In the genomic region with DNA sequence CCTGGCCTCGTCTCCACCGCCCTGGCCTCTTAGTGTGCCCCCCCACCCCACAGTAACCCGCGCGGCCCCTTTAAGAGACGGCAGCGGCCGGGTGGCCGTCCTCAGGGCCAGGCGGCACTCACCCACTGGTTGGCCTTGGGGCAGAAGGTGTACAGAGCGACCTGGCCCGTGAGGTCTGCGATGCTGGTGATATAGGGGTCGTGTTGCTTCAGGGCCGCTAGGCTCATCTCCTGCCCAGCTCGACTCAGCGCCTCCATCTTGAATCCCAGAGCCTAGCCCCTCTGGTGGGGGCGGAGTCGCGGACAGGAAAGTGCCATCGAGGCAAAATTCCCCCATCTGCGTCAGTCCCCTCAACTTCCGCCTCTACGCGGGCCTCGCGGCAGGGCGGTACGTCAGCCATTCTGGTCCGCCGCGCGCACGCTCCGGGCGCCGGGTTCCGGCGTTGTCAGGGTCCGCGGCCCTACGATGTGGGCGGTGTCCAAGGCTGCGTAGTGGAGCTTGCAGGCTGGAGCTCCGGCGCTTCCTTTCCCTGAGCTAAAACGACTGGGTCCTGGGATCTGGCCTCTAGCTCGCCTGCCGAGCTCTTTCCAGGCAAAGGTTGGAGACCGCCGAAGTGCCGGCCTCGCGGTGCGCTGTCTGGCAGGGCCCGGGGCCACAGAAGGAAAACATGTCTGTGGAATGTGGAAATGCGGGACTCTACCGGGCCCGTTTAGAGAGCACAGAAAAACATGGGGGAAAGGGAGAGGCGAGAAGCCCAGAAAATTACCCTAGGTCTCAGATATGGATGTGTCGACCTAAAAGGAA, we compare ENCODE assay signal across 8 cellular contexts. TPM values are rescaled to one million over a fixed set of nuclear protein-coding genes. Genes with fewer than 3 reads are reported as not detected.
A peak's percentile ranks its signal among the peaks of the same experiment; 100 is the strongest.
DNase-seq lines count a peak whose midpoint lies in the region; ATAC-seq and TF ChIP-seq lines count a peak whose summit lies in the region.

A gene (minus strand): TSS at position 283 of the 804 bp plus-strand sequence. CDS start 26 bp downstream, at position 257.

- peaks cover 7% of the 10 kb centered on the region; the same call in 1 of the 2 replicates for H4K20me1 ChIP-seq in PC-9 (ENCODE audit: insufficient read depth)

- H3K9me3 Mint-ChIP-seq in IgD-negative memory B cell = no peaks in the 10 kb centered on the region

- no TSS peak for BruUV-seq in PC-9 (replicated peaks; lab: Mats Ljungman, UMichigan)

- H3K27ac ChIP-seq in PC-9 = peak within 1 kb of the TSS; percentile 74

- peak within 1 kb of the TSS; percentile 97 to 98 (median 98) for H3K27ac Mint-ChIP-seq in IgD-negative memory B cell

- H2AFZ ChIP-seq in PC-9 = peak within 1 kb of the TSS; percentile 91

- H3F3A ChIP-seq in PC-9 (ENCODE audit: insufficient read depth, low read depth) = peaks cover 9% of the 10 kb centered on the region; the same call in 1 of the 2 replicates

- peak within 1 kb of the TSS; percentile 83 for H3K4me3 ChIP-seq in PC-9
- peak within 1 kb of the TSS; percentile 90 for H3K4me3 ChIP-seq in mucosa of stomach (ENCODE audit: low read length)

- no peaks in the 10 kb centered on the region for H3K36me3 ChIP-seq in PC-9 (ENCODE audit: low read depth)
- no peaks in the 10 kb centered on the region for H3K36me3 ChIP-seq in mucosa of stomach (ENCODE audit: control insufficient read depth, insufficient read depth, low read length)

- H3K4me1 Mint-ChIP-seq in IgD-negative memory B cell = peaks cover 16 to 32% (median 26%) of the 10 kb centered on the region in 3 donors

- intact Hi-C loops in PC-9 (cut with micrococcal nuclease; ENCODE audit: unreplicated experiment) = loop anchor here (5.0 kb wide), 3 partner anchors 110 to 545 kb away; a partner anchor contains a TSS

- peaks cover 18% of the 10 kb centered on the region for H3K4me1 ChIP-seq in PC-9 (replicated peaks; ENCODE audit: insufficient read depth)
- H3K4me1 ChIP-seq in mucosa of stomach (ENCODE audit: control insufficient read depth, insufficient read depth, low read length) = peaks cover 4% of the 10 kb centered on the region

- ATAC-seq in GM21529 (IDR thresholded peaks at IDR 0.05; ENCODE audit: unreplicated experiment) = peak; percentile 95

- no peaks in the 10 kb centered on the region for H3K9me2 ChIP-seq in PC-9 (ENCODE audit: insufficient read depth)

- H3K4me3 Mint-ChIP-seq in IgD-negative memory B cell = peak within 1 kb of the TSS; percentile 98 to 100 (median 98)

- H3K9me3 ChIP-seq in PC-9 (ENCODE audit: insufficient read depth, low read depth) (no peaks in the 10 kb centered on the region), mucosa of stomach (ENCODE audit: control insufficient read depth, low read length) (no peaks in the 10 kb centered on the region)

- H3K9ac ChIP-seq in mucosa of stomach (ENCODE audit: low read length) = peak within 1 kb of the TSS; percentile 97

- no peak for TF ChIP-seq CTCF in PC-9 (conservative IDR thresholded peaks at IDR 0.05)

- peak within 1 kb of the TSS; percentile 92 for H3K4me2 ChIP-seq in PC-9

- POLR2A ChIA-PET in PC-9 (lab: Charles Lee; ENCODE audit: unreplicated experiment) = interaction anchor here (0.5 to 0.6 kb wide), 4 partner anchors 92 to 451 kb away, joined by 3 to 6 read pairs (median 5); a partner anchor contains a TSS

- peaks cover 2% of the 10 kb centered on the region for H3K36me3 Mint-ChIP-seq in IgD-negative memory B cell

- DNase-seq in DMS153 (lab: John Stamatoyannopoulos, UW) (peak; percentile 69), PC-9 (peak; percentile 82 to 96), erythroblast (lab: John Stamatoyannopoulos, UW) (peak; percentile 98)
- DNase-seq in activated T-cell treated with anti-CD3 and anti-CD28 coated beads, Interleukin-2, amount 50 U/mL, for 1 hour = peak; percentile 98
- DNase-seq in stimulated activated CD8-positive, alpha-beta memory T cell treated with anti-CD3 and anti-CD28 coated beads, Interleukin-7, amount 100 ng/mL, for 1 hour (ENCODE audit: low read depth in 2 of 2) = peak; percentile 84 to 87

- CTCF ChIA-PET in PC-9 (lab: Charles Lee) = interaction anchor here (0.9 kb wide), 1 partner anchor 127 kb away, joined by 3 read pairs; no protein-coding TSS in a partner anchor

- peak; percentile 95 for TF ChIP-seq POLR2A in erythroblast (IDR thresholded peaks at IDR 0.05; ENCODE audit: low read length)

- no peaks in the 10 kb centered on the region for H3K27me3 ChIP-seq in PC-9 (ENCODE audit: insufficient read depth, low read depth)
- no peaks in the 10 kb centered on the region for H3K27me3 ChIP-seq in mucosa of stomach (ENCODE audit: control insufficient read depth, insufficient read depth, low read length)

- peaks cover 42% of the 10 kb centered on the region for H3K79me2 ChIP-seq in PC-9 (ENCODE audit: low read depth)

- no peaks in the 10 kb centered on the region for H3K27me3 Mint-ChIP-seq in IgD-negative memory B cell

RNA-seq across cellular contexts. Expression of the gene that starts here (rescaled TPM):
- 65.0 TPM for polyA plus RNA-seq in IgD-negative memory B cell
- total RNA-seq in PC-9 (2021) = 17.0 and 22.7 TPM in 2 replicates

Comparison
In these comparisons a context has a peak if more than half of its experiments do, and no peak if none do; other contexts are left out.
1. Peak in every context shown above with its lines: DNase-seq, ATAC-seq, H3K4me3 ChIP-seq and H3K27ac ChIP-seq.